ENCODE assay signal across 8 cellular contexts in genomic region chr6:16764188-16764950, GRCh38. TPM values are rescaled to one million over a fixed set of nuclear protein-coding genes. Genes with fewer than 3 reads are reported as not detected.
DNase-seq lines count a peak whose midpoint lies in the region; ATAC-seq and TF ChIP-seq lines count a peak whose summit lies in the region.

No MANE protein-coding gene starts in this region.

- DNase-seq in CD8-positive, alpha-beta T cell = no peak
- DNase-seq in IMR-90 (peak; percentile 76), lung microvascular endothelial cell (ENCODE audit: low read depth in 2 of 2) (peak; percentile 55 to 77), NCI-H2196 (lab: John Stamatoyannopoulos, UW; ENCODE audit: unreplicated experiment) (no peak)
- no peak for DNase-seq in activated naive CD8-positive, alpha-beta T cell treated with anti-CD3 and anti-CD28 coated beads, Interleukin-2, amount 10 ng/mL, durations not matched to agents 7 days and 5 days
- DNase-seq in activated effector memory CD4-positive, alpha-beta T cell treated with anti-CD3 and anti-CD28 coated beads, Interleukin-2, amount 50 U/mL, for 16 hours = no peak
- no peak for DNase-seq in activated CD4-positive, CD25-positive, alpha-beta regulatory T cell treated with anti-CD3 and anti-CD28 coated beads, Interleukin-2, amount 50 U/mL, for 72 hours

- in situ Hi-C loops in IMR-90 (cut with MboI; ENCODE audit: low sequenced_read_pairs) = loop anchor here (5.0 to 10.0 kb wide), 3 partner anchors 252 to 432 kb away; no protein-coding TSS in a partner anchor

- H3K4ac ChIP-seq in IMR-90 (ENCODE audit: low read depth, low read length) = no peak overlapping the region

- H3K79me1 ChIP-seq in IMR-90 (ENCODE audit: low read depth in 1 of 2, low read length in 2 of 2) = peaks cover 0 to 16% of the 10 kb centered on the region in 2 experiments; a peak in 2 of 4 replicates

- no peak overlapping the region for H3K18ac ChIP-seq in IMR-90 (ENCODE audit: low read depth, low read length)

- H3K36me3 ChIP-seq in CD8-positive, alpha-beta T cell (ENCODE audit: insufficient read depth, low read length) = no peaks in the 10 kb centered on the region
- H3K36me3 ChIP-seq in IMR-90 (ENCODE audit: control insufficient read depth, insufficient read depth, low read length) = no peaks in the 10 kb centered on the region

- no peak overlapping the region for H3K9ac ChIP-seq in IMR-90 (ENCODE audit: low read depth, low read length)

- no peak overlapping the region for H3K4me3 ChIP-seq in CD8-positive, alpha-beta T cell (ENCODE audit: low read depth, low read length)
- no peak overlapping the region for H3K4me3 ChIP-seq in IMR-90 (ENCODE audit: insufficient read depth, low read depth, low read length)

- H3K27me3 Mint-ChIP-seq in CD8-positive, alpha-beta T cell (ENCODE audit: low read depth) = no peaks in the 10 kb centered on the region
- H3K27me3 Mint-ChIP-seq in activated naive CD8-positive, alpha-beta T cell treated with anti-CD3 and anti-CD28 coated beads, Interleukin-2, amount 10 ng/mL, durations not matched to agents 7 days and 5 days = no peaks in the 10 kb centered on the region

- intact Hi-C loops in CD8-positive, alpha-beta T cell (cut with DNase I, micrococcal nuclease) = loop anchor here (1.0 to 10.0 kb wide), 11 partner anchors 55 to 1517 kb away; partner anchors contain the start of genes NUP153 (in 2 of the 2), DEK (in 1 of the 2), FAM8A1 (in 1 of the 2) and JARID2 (in 1 of the 2)
- intact Hi-C loops in IMR-90 (cut with micrococcal nuclease) = loop anchor here (1.0 to 5.0 kb wide), 5 partner anchors 92 to 362 kb away; no protein-coding TSS in a partner anchor

- H4K20me1 ChIP-seq in IMR-90 (ENCODE audit: insufficient read depth, low read length) = no peaks in the 10 kb centered on the region; the same call in 1 of the 2 replicates

- H3K27me3 ChIP-seq in CD8-positive, alpha-beta T cell (ENCODE audit: insufficient read depth, low read length) = no peaks in the 10 kb centered on the region
- H3K27me3 ChIP-seq in IMR-90 (ENCODE audit: control insufficient read depth, insufficient read depth, low read length) = no peaks in the 10 kb centered on the region

- H3K9me1 ChIP-seq in IMR-90 (ENCODE audit: insufficient read depth, low read length) = peaks cover 5% of the 10 kb centered on the region

- H2AFZ ChIP-seq in IMR-90 (replicated peaks; ENCODE audit: low read length, poor library complexity) = no peak overlapping the region

- no peak for TF ChIP-seq POLR2A in IMR-90 (IDR thresholded peaks at IDR 0.05; ENCODE audit: low read depth, low read length)

- H3K14ac ChIP-seq in IMR-90 (replicated peaks; ENCODE audit: low read depth, low read length) = no peak overlapping the region

- no peak overlapping the region for H4K8ac ChIP-seq in IMR-90 (ENCODE audit: low read depth in 2 of 2, low read length in 2 of 2)

- H2AK5ac ChIP-seq in IMR-90 (ENCODE audit: low read depth, low read length) = no peak overlapping the region

- CTCF ChIA-PET in CD8-positive, alpha-beta T cell (lab: Charles Lee) = interaction anchor here (1.0 to 4.1 kb wide), 12 partner anchors 8 to 432 kb away, joined by 3 to 29 read pairs (median 8); no protein-coding TSS in a partner anchor
- CTCF ChIA-PET in IMR-90 (lab: Yijun Ruan, JAX) = interaction anchor here (0.7 to 3.0 kb wide), 16 partner anchors 12 to 327 kb away, joined by 3 to 21 read pairs (median 4); no protein-coding TSS in a partner anchor

- peak; percentile 64 for TF ChIP-seq CTCF in CD8-positive, alpha-beta T cell (IDR thresholded peaks at IDR 0.05)
- peak; percentile 69 for TF ChIP-seq CTCF in IMR-90 (conservative IDR thresholded peaks at IDR 0.05; ENCODE audit: low read depth, low read length)

- no peak overlapping the region for H2BK5ac ChIP-seq in IMR-90 (ENCODE audit: low read depth, low read length, poor library complexity, severe bottlenecking)

- no peak overlapping the region for H4K5ac ChIP-seq in IMR-90 (ENCODE audit: low read depth, low read length)

- peak overlapping the region; percentile 37 for H3K4me3 Mint-ChIP-seq in CD8-positive, alpha-beta T cell
- peak overlapping the region; percentile 25 for H3K4me3 Mint-ChIP-seq in activated naive CD8-positive, alpha-beta T cell treated with anti-CD3 and anti-CD28 coated beads, Interleukin-2, amount 10 ng/mL, durations not matched to agents 7 days and 5 days

- H3K27ac Mint-ChIP-seq in CD8-positive, alpha-beta T cell = peak overlapping the region; percentile 85
- H3K27ac Mint-ChIP-seq in activated naive CD8-positive, alpha-beta T cell treated with anti-CD3 and anti-CD28 coated beads, Interleukin-2, amount 10 ng/mL, durations not matched to agents 7 days and 5 days = no peak overlapping the region

- H2BK120ac ChIP-seq in IMR-90 (ENCODE audit: low read depth, low read length) = no peak overlapping the region

- peaks cover 17% of the 10 kb centered on the region for H3K36me3 Mint-ChIP-seq in CD8-positive, alpha-beta T cell
- H3K36me3 Mint-ChIP-seq in activated naive CD8-positive, alpha-beta T cell treated with anti-CD3 and anti-CD28 coated beads, Interleukin-2, amount 10 ng/mL, durations not matched to agents 7 days and 5 days = no peaks in the 10 kb centered on the region

- no peak overlapping the region for H2BK15ac ChIP-seq in IMR-90 (ENCODE audit: low read depth, low read length)

- peak overlapping the region; percentile 93 for H3K27ac ChIP-seq in CD8-positive, alpha-beta T cell (ENCODE audit: low read depth, low read length)
- no peak overlapping the region for H3K27ac ChIP-seq in IMR-90 (ENCODE audit: insufficient read depth, low read length)

- H3K4me1 ChIP-seq in CD8-positive, alpha-beta T cell (ENCODE audit: insufficient read depth, low read length) = peaks cover 28% of the 10 kb centered on the region
- peaks cover 18% of the 10 kb centered on the region for H3K4me1 ChIP-seq in IMR-90 (ENCODE audit: control insufficient read depth, insufficient read depth, low read length)

- H3K56ac ChIP-seq in IMR-90 (ENCODE audit: extremely low read depth, insufficient read depth, low read length) = no peak overlapping the region

- WGBS in IMR-90 (ENCODE audit: extremely low coverage in 2 of 2, insufficient read length in 1 of 2), 2 experiments = no CpG with 5 or more reads among the region's 3 CpGs

- H2BK20ac ChIP-seq in IMR-90 (ENCODE audit: low read depth, low read length) = no peak overlapping the region

- H3K23ac ChIP-seq in IMR-90 (ENCODE audit: low read depth, low read length) = no peak overlapping the region

- H3K9me3 Mint-ChIP-seq in CD8-positive, alpha-beta T cell = no peaks in the 10 kb centered on the region
- no peaks in the 10 kb centered on the region for H3K9me3 Mint-ChIP-seq in activated naive CD8-positive, alpha-beta T cell treated with anti-CD3 and anti-CD28 coated beads, Interleukin-2, amount 10 ng/mL, durations not matched to agents 7 days and 5 days

- H3K4me1 Mint-ChIP-seq in CD8-positive, alpha-beta T cell (ENCODE audit: low read depth) = peaks cover 56% of the 10 kb centered on the region
- peaks cover 44% of the 10 kb centered on the region for H3K4me1 Mint-ChIP-seq in activated naive CD8-positive, alpha-beta T cell treated with anti-CD3 and anti-CD28 coated beads, Interleukin-2, amount 10 ng/mL, durations not matched to agents 7 days and 5 days

- dilution Hi-C loops in IMR-90 (cut with HindIII; ENCODE audit: low sequenced_read_pairs, unreplicated experiment) = no loop called here

- no TSS peak for BruUV-seq in IMR-90 (replicated peaks; lab: Mats Ljungman, UMichigan)

- H3K4me2 ChIP-seq in IMR-90 (ENCODE audit: low read depth, low read length) = peak overlapping the region; percentile 28; the same call in 1 of the 2 replicates

- H4K91ac ChIP-seq in IMR-90 (ENCODE audit: insufficient read depth, low read depth, low read length) = no peak overlapping the region

- peak; percentile 76 for TF ChIP-seq RAD21 in IMR-90 (IDR thresholded peaks at IDR 0.05; ENCODE audit: low read length)

- no peak for ATAC-seq in CD8-positive, alpha-beta T cell
- ATAC-seq in IMR-90 (ENCODE audit: low read depth) = no peak
- no peak for ATAC-seq in activated naive CD8-positive, alpha-beta T cell treated with anti-CD3 and anti-CD28 coated beads, Interleukin-2, amount 10 ng/mL, durations not matched to agents 7 days and 5 days (ENCODE audit: low read depth)
- ATAC-seq in GM21576 (IDR thresholded peaks at IDR 0.05; ENCODE audit: unreplicated experiment) = no peak

- no peak overlapping the region for H2AK9ac ChIP-seq in IMR-90 (replicated peaks; ENCODE audit: low read depth, low read length, poor library complexity)

- no peaks in the 10 kb centered on the region for H3K9me3 ChIP-seq in CD8-positive, alpha-beta T cell (ENCODE audit: low read length)
- no peaks in the 10 kb centered on the region for H3K9me3 ChIP-seq in IMR-90 (ENCODE audit: control insufficient read depth, insufficient read depth, low read length)

- POLR2A ChIA-PET in CD8-positive, alpha-beta T cell (lab: Charles Lee) = interaction anchor here (0.6 to 1.8 kb wide), 3 partner anchors 17 to 442 kb away, joined by 3 to 7 read pairs (median 3); no protein-coding TSS in a partner anchor
- POLR2A ChIA-PET in IMR-90 (lab: Charles Lee; ENCODE audit: unreplicated experiment) = no interaction called here
- POLR2A ChIA-PET in activated naive CD8-positive, alpha-beta T cell treated with anti-CD3 and anti-CD28 coated beads, Interleukin-2, amount 10 ng/mL, durations not matched to agents 7 days and 5 days (lab: Charles Lee) = interaction anchor here (0.5 to 1.7 kb wide), 3 partner anchors 63 to 442 kb away, joined by 3 to 6 read pairs (median 3); no protein-coding TSS in a partner anchor

TF ChIP-seq in IMR-90, 13 proteins besides CTCF, POLR2A, EP300 and RAD21:
- TF ChIP-seq SMC3 (IDR thresholded peaks at IDR 0.05; ENCODE audit: low read depth, low read length) (peak; percentile 84), FOS (IDR thresholded peaks at IDR 0.05; ENCODE audit: low read depth, low read length) (no peak), NFE2L2 (IDR thresholded peaks at IDR 0.05; ENCODE audit: low read depth, low read length) (no peak), RFX5 (IDR thresholded peaks at IDR 0.05; ENCODE audit: low read depth, low read length) (no peak), MAFK (IDR thresholded peaks at IDR 0.05; ENCODE audit: low read depth, low read length) (no peak), MAZ (IDR thresholded peaks at IDR 0.05; ENCODE audit: borderline replicate concordance, low read depth, low read length) (no peak)

RNA-seq across cellular contexts. Expression of gene ATXN1, which starts 3.1 kb away (rescaled TPM):
- total RNA-seq in CD8-positive, alpha-beta T cell = 10 to 100 TPM; 73.3 to 81.1 TPM
- total RNA-seq in IMR-90 (2012; rRNA removed) = 11.1 and 13.9 TPM in 2 replicates
- polyA plus RNA-seq in IMR-90 (2012; rRNA removed) = 7.3 and 9.7 TPM in 2 replicates
- 3.4 and 8.9 TPM in 2 replicates for polyA plus RNA-seq in IMR-90 (2012; cell fraction: cytosol; rRNA removed)
- polyA plus RNA-seq in IMR-90 (2012; cell fraction: nucleus; rRNA removed; ENCODE audit: low replicate concordance) = 20.5 and 29.3 TPM in 2 replicates
- 10 to 100 TPM; 63.6 to 67.2 TPM for total RNA-seq in activated naive CD8-positive, alpha-beta T cell treated with anti-CD3 and anti-CD28 coated beads, Interleukin-2, amount 10 ng/mL, durations not matched to agents 7 days and 5 days
- total RNA-seq in lung microvascular endothelial cell = 8.7 and 9.1 TPM in 2 replicates

Comparison
In these comparisons a context has a peak if more than half of its experiments do, and no peak if none do; other contexts are left out.
1. DNase-seq: peak in IMR-90 (single experiment) and lung microvascular endothelial cell (2 of 2); none in CD8-positive, alpha-beta T cell (0 of 7), activated naive CD8-positive, alpha-beta T cell treated with anti-CD3 and anti-CD28 coated beads, Interleukin-2, amount 10 ng/mL, durations not matched to agents 7 days and 5 days (single experiment), activated effector memory CD4-positive, alpha-beta T cell treated with anti-CD3 and anti-CD28 coated beads, Interleukin-2, amount 50 U/mL, for 16 hours (single experiment), NCI-H2196 (single experiment) and activated CD4-positive, CD25-positive, alpha-beta regulatory T cell treated with anti-CD3 and anti-CD28 coated beads, Interleukin-2, amount 50 U/mL, for 72 hours (single experiment).